ENCODE assay signal across 13 cellular contexts in genomic region chr1:2350911-2351655, GRCh38. TPM values are rescaled to one million over a fixed set of nuclear protein-coding genes. Genes with fewer than 3 reads are reported as not detected.
DNase-seq lines count a peak whose midpoint lies in the region; ATAC-seq, FAIRE-seq and TF ChIP-seq lines count a peak whose summit lies in the region.
"Had no signal": no experiment of that assay in that cellular context is flagged by ENCODE, and none has a peak within 500 bp of the region (broad histone marks: within the 10 kb centered on the region; RNA-seq: fewer than 3 reads in every experiment).

No MANE protein-coding gene starts in this region.

- H3K27me3 ChIP-seq in RWPE2 (ENCODE audit: insufficient read depth, poor library complexity, severe bottlenecking) (no peaks in the 10 kb centered on the region), lower lobe of right lung (ENCODE audit: low read depth) (no peaks in the 10 kb centered on the region), small intestine (ENCODE audit: control insufficient read depth in 2 of 2, insufficient read depth in 2 of 2, low read length in 2 of 2) (no peaks in the 10 kb centered on the region)

- WGBS in small intestine, 3 donors, result 77 to 88% (median 81%) methylated on average over 24 to 31 of the region's 31 CpGs

- H3K4me1 ChIP-seq in RWPE2 (ENCODE audit: insufficient read depth, poor library complexity, severe bottlenecking) (no peaks in the 10 kb centered on the region), lower lobe of right lung (no peaks in the 10 kb centered on the region), small intestine (ENCODE audit: control insufficient read depth in 2 of 2, insufficient read depth in 1 of 2, low read depth in 1 of 2, low read length in 1 of 2) (no peaks in the 10 kb centered on the region)

- intact Hi-C loops in lower lobe of right lung (cut with DNase I), result no loop called here

- no peak overlapping the region for H3K27ac ChIP-seq in RWPE2 (ENCODE audit: poor library complexity, severe bottlenecking)
- H3K27ac ChIP-seq in lower lobe of right lung, result no peak overlapping the region
- no peak overlapping the region for H3K27ac ChIP-seq in small intestine (ENCODE audit: low read depth in 1 of 2, low read length in 1 of 2)
- H3K27ac ChIP-seq: RWPE1 had no signal

- no peak overlapping the region for H3K4me3 ChIP-seq in RWPE2 (ENCODE audit: severe bottlenecking)
- no peak overlapping the region for H3K4me3 ChIP-seq in lower lobe of right lung
- H3K4me3 ChIP-seq in small intestine (ENCODE audit: low read depth in 1 of 2, low read length in 2 of 2), result no peak overlapping the region

- ATAC-seq in RWPE2 (ENCODE audit: low read depth) (peak; percentile 25; the same call in 1 of the 3 replicates), lower lobe of right lung (no peak), HG03039 (IDR thresholded peaks at IDR 0.05; ENCODE audit: unreplicated experiment) (no peak)

- TF ChIP-seq CTCF in RWPE2 (IDR thresholded peaks at IDR 0.05; ENCODE audit: poor library complexity, severe bottlenecking), result no peak
- TF ChIP-seq CTCF in chondrocyte (IDR thresholded peaks at IDR 0.05), result no peak
- TF ChIP-seq CTCF in lower lobe of right lung (IDR thresholded peaks at IDR 0.05), result no peak

- peaks cover 20% of the 10 kb centered on the region for H3K4me1 Mint-ChIP-seq in chondrocyte (ENCODE audit: low read depth)

- H3K4me3 Mint-ChIP-seq in chondrocyte (ENCODE audit: unreplicated experiment), result no peak overlapping the region

- no peak for FAIRE-seq in small intestine (lab: Jason Lieb, UNC)

- DNase-seq in RWPE2 (ENCODE audit: low spot score) (peak; percentile 60), chondrocyte (ENCODE audit: low spot score) (peak; percentile 89), lower lobe of right lung (peak; percentile 39), retina (peak; percentile 9), medulla oblongata (ENCODE audit: extremely low spot score) (no peak), small intestine (no peak), GM03348 (ENCODE audit: low spot score) (no peak)
- DNase-seq: GOT3, KG1, NCI-H1092, NCI-H1694 had no signal

- H3K9me3 ChIP-seq in RWPE2 (ENCODE audit: severe bottlenecking) (no peaks in the 10 kb centered on the region), lower lobe of right lung (no peaks in the 10 kb centered on the region), small intestine (ENCODE audit: control insufficient read depth, low read depth) (no peaks in the 10 kb centered on the region)

- H3K36me3 ChIP-seq in RWPE2 (ENCODE audit: low read depth) (no peaks in the 10 kb centered on the region), lower lobe of right lung (no peaks in the 10 kb centered on the region), small intestine (ENCODE audit: control insufficient read depth in 2 of 2, insufficient read depth in 2 of 2, low read length in 2 of 2) (no peaks in the 10 kb centered on the region)

- H3K27me3 Mint-ChIP-seq in chondrocyte (ENCODE audit: low read depth), result no peaks in the 10 kb centered on the region

- H3K9me3 Mint-ChIP-seq in chondrocyte (ENCODE audit: low read depth), result no peaks in the 10 kb centered on the region

- H3K36me3 Mint-ChIP-seq in chondrocyte (ENCODE audit: low read depth), result no peaks in the 10 kb centered on the region

- H3K27ac Mint-ChIP-seq in chondrocyte (ENCODE audit: unreplicated experiment), result no peak overlapping the region

RNA-seq across cellular contexts. Expression of gene MORN1, which starts 40.3 kb away (rescaled TPM):
- total RNA-seq in chondrocyte, result 6.7 to 10.0 TPM (median 8.1 TPM) in 3 replicates
- total RNA-seq in lower lobe of right lung, result 13.4 TPM
- polyA plus RNA-seq in small intestine, result 1 to 10 TPM; 1.1 to 4.3 (median 1.3) TPM

RNA-seq across cellular contexts. Expression of gene RER1, which starts 40.6 kb away (rescaled TPM):
- 158 to 177 TPM (median 175 TPM) in 3 replicates for total RNA-seq in chondrocyte
- 133 TPM for total RNA-seq in lower lobe of right lung
- 100 to 1,000 TPM in 1 of 3 donors, 10 to 100 TPM in 2; 70.0 to 106 (median 71.1) TPM for polyA plus RNA-seq in small intestine

Comparison
In these comparisons a context has a peak if more than half of its experiments do, and no peak if none do; other contexts are left out.
1. DNase-seq: peak in RWPE2 (single experiment), chondrocyte (single experiment), lower lobe of right lung (single experiment) and retina (single experiment); none in medulla oblongata (single experiment), small intestine (single experiment) and GM03348 (single experiment).